12 cellular contexts compared by ENCODE assay signal in the genomic region with DNA sequence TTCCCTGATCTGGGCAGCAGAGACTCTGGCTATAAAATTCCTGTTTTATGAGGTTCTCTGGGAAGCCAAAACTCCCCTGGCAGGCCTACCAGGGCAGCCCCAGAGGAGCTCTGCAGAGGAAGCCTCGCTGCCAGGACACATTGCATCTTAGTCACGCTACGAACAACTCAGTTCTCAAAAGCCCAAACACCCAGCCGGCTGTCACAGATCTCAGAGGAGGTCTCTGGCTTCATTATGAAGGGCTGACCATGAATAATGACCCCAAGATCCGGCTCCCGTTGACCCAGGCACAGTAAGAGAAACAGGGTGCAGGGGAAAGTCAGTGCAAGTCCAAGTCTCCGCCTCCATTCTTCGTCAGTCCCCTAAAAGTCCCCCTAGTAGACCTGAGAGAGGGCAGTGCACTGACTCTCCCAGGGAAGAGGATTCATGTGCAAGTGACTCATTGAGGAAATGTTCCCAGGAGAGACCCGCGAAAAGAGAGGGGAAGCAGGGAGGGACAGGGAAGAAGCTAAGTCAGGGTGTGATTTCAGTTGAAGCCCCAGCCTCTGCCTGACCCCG.
DNase-seq lines count a peak whose midpoint lies in the region; ATAC-seq and TF ChIP-seq lines count a peak whose summit lies in the region.
"Had no signal": no experiment of that assay in that cellular context is flagged by ENCODE, and none has a peak within 500 bp of the region (broad histone marks: within the 10 kb centered on the region; RNA-seq: fewer than 3 reads in every experiment).

No MANE protein-coding gene starts in this region.

- peak overlapping the region; percentile 66 to 77 for H3K27ac ChIP-seq in ascending aorta
- peak overlapping the region; percentile 69 for H3K27ac ChIP-seq in left ventricle myocardium inferior (replicated peaks)

- no peaks in the 10 kb centered on the region for H3K9me3 ChIP-seq in ascending aorta
- H3K9me3 ChIP-seq in left ventricle myocardium inferior (replicated peaks), result no peaks in the 10 kb centered on the region

- intact Hi-C loops in ascending aorta (cut with DNase I) (no loop called here), left ventricle myocardium inferior (cut with micrococcal nuclease) (no loop called here)

- DNase-seq in Daoy (ENCODE audit: low read depth) (peak; percentile 62), ascending aorta (ENCODE audit: low spot score in 2 of 2) (peak in 1 of 2 donors; percentile 86), left ventricle myocardium inferior (peak; percentile 71), skeletal muscle cell (ENCODE audit: low read depth) (peak; percentile 11), HPDE6-E6E7 (ENCODE audit: extremely low spot score) (no peak), SHP77 (lab: John Stamatoyannopoulos, UW) (no peak)
- DNase-seq: cerebellar nuclear complex, NCI-H2081 treated with DMSO at 0.1 percent for 48 hours, PC-3 had no signal

- H3K27me3 ChIP-seq in ascending aorta (no peaks in the 10 kb centered on the region), left ventricle myocardium inferior (ENCODE audit: low read depth) (peaks cover 28% of the 10 kb centered on the region)

- H3K4me3 ChIP-seq in ascending aorta (no peak overlapping the region), left ventricle myocardium inferior (no peak overlapping the region), skeletal muscle cell (ENCODE audit: low read depth, low read length) (no peak overlapping the region)

- H3K36me3 ChIP-seq in ascending aorta, result no peaks in the 10 kb centered on the region
- H3K36me3 ChIP-seq in left ventricle myocardium inferior, result no peaks in the 10 kb centered on the region

- peaks cover 14 to 29% of the 10 kb centered on the region in 2 donors for H3K4me1 ChIP-seq in ascending aorta
- H3K4me1 ChIP-seq in left ventricle myocardium inferior, result peaks cover 9% of the 10 kb centered on the region

- ATAC-seq in GM21423 (IDR thresholded peaks at IDR 0.05; ENCODE audit: unreplicated experiment) (no peak), HG03025 (IDR thresholded peaks at IDR 0.05; ENCODE audit: low FRiP score, unreplicated experiment) (no peak)
- ATAC-seq: CD8-positive, alpha-beta T cell; PC-3 had no signal

- TF ChIP-seq CTCF in ascending aorta (IDR thresholded peaks at IDR 0.05) (no peak), left ventricle myocardium inferior (IDR thresholded peaks at IDR 0.05; ENCODE audit: borderline replicate concordance) (no peak)

Comparison
In these comparisons a context has a peak if more than half of its experiments do, and no peak if none do; other contexts are left out.
1. DNase-seq: peak in Daoy (single experiment), left ventricle myocardium inferior (single experiment) and skeletal muscle cell (single experiment); none in HPDE6-E6E7 (single experiment) and SHP77 (0 of 2).